In the genomic region with DNA sequence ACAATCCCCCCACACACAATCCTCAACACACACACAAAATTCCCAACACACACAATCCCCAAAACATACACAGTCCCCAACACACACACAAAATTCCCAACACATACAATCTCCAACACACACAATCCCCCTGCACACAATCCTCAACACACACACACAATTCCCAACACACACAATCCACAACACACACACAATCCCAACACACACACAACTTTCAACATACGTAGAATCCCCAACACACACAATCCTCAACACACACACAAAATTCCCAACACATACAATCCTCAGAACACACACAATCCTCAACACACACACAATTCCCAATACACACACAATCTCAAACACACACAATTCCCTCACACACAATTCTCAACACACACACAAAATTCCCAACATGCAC, we compare ENCODE assay signal across 1 cellular context.
TF ChIP-seq lines count a peak whose summit lies in the region.

No MANE protein-coding gene starts in this region.

TF ChIP-seq in IMR-90, 13 proteins besides CTCF, POLR2A, EP300 and RAD21:
- no peak for TF ChIP-seq FOS (IDR thresholded peaks at IDR 0.05; ENCODE audit: low read depth, low read length)
- TF ChIP-seq NFE2L2 (IDR thresholded peaks at IDR 0.05; ENCODE audit: low read depth, low read length) = no peak
